In the genomic region with DNA sequence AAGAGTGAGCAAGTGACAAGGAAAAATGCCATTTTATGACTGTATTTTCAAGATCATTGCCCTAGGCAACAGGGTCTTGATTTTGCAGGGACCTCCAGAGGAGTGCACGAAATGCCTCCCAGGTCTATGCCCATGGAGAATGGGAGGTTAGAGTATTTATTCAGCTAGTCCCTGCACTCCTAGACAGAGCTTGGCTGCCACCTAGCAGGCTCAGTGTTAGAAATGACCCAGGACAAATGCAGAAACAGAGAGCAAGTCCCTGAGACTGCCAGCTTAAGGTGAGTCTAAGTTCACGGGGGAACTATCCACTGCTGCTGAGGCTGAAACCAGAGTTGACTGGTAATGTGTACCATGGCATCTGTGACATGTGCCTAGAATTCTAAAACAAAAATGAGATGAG, we compare ENCODE assay signal across 10 cellular contexts.
DNase-seq lines count a peak whose midpoint lies in the region; TF ChIP-seq lines count a peak whose summit lies in the region.
"Had no signal": no experiment of that assay in that cellular context is flagged by ENCODE, and none has a peak within 500 bp of the region (broad histone marks: within the 10 kb centered on the region; RNA-seq: fewer than 3 reads in every experiment).

No MANE protein-coding gene starts in this region.

- peaks cover 9% of the 10 kb centered on the region for H3K9me3 Mint-ChIP-seq in progenitor cell of endocrine pancreas (ENCODE audit: low read depth)

- no peaks in the 10 kb centered on the region for H3K36me3 ChIP-seq in colonic mucosa
- H3K36me3 ChIP-seq: ascending aorta had no signal

- no peaks in the 10 kb centered on the region for H3K9me3 ChIP-seq in colonic mucosa
- H3K9me3 ChIP-seq: ascending aorta had no signal

- H3K27ac Mint-ChIP-seq in progenitor cell of endocrine pancreas: no peak overlapping the region
- H3K27ac Mint-ChIP-seq: memory B cell had no signal

- DNase-seq in ELR (ENCODE audit: low read depth) (peak; percentile 47), NCI-H526 (lab: John Stamatoyannopoulos, UW) (peak; percentile 1 to 50), colonic mucosa (peak; percentile 32), progenitor cell of endocrine pancreas (ENCODE audit: low spot score, unreplicated experiment) (no peak), NCI-H1105 treated with DMSO at 0.1 percent for 48 hours (lab: John Stamatoyannopoulos, UW) (no peak), DMS114 treated with DMSO at 0.1 percent for 48 hours (lab: John Stamatoyannopoulos, UW; ENCODE audit: unreplicated experiment) (no peak)
- no peak for DNase-seq in effector CD8-positive, alpha-beta T cell (lab: John Stamatoyannopoulos, UW)
- DNase-seq: NCI-H2081 treated with DMSO at 0.1 percent for 48 hours had no signal

- peaks cover 3% of the 10 kb centered on the region for H3K27me3 Mint-ChIP-seq in progenitor cell of endocrine pancreas

- no peak for TF ChIP-seq CTCF in colonic mucosa (IDR thresholded peaks at IDR 0.05)
- peak; percentile 44 for TF ChIP-seq CTCF in progenitor cell of endocrine pancreas (IDR thresholded peaks at IDR 0.05; ENCODE audit: unreplicated experiment)

- no peaks in the 10 kb centered on the region for H3K36me3 Mint-ChIP-seq in progenitor cell of endocrine pancreas (ENCODE audit: insufficient read depth)
- H3K36me3 Mint-ChIP-seq: memory B cell had no signal

- H3K27me3 ChIP-seq in colonic mucosa: no peaks in the 10 kb centered on the region
- H3K27me3 ChIP-seq: ascending aorta had no signal

- no peaks in the 10 kb centered on the region for H3K4me1 ChIP-seq in colonic mucosa
- H3K4me1 ChIP-seq: ascending aorta had no signal

- intact Hi-C loops in colonic mucosa (cut with DNase I): no loop called here

- H3K4me3 Mint-ChIP-seq in progenitor cell of endocrine pancreas (ENCODE audit: low read depth): no peak overlapping the region
- H3K4me3 Mint-ChIP-seq: memory B cell had no signal

- H3K9ac ChIP-seq in colonic mucosa (ENCODE audit: low read depth in 2 of 2, low read length in 2 of 2): no peak overlapping the region

- H3K27ac ChIP-seq in colonic mucosa: no peak overlapping the region
- H3K27ac ChIP-seq: ascending aorta had no signal

- H3K4me1 Mint-ChIP-seq in progenitor cell of endocrine pancreas (ENCODE audit: low read depth): no peaks in the 10 kb centered on the region
- H3K4me1 Mint-ChIP-seq: memory B cell had no signal

- no peak overlapping the region for H3K4me3 ChIP-seq in colonic mucosa
- H3K4me3 ChIP-seq: ascending aorta had no signal

Comparison
In these comparisons a context has a peak if more than half of its experiments do, and no peak if none do; other contexts are left out.
1. DNase-seq: peak in ELR (single experiment), NCI-H526 (2 of 2) and colonic mucosa (single experiment); none in progenitor cell of endocrine pancreas (single experiment), effector CD8-positive, alpha-beta T cell (single experiment), NCI-H1105 treated with DMSO at 0.1 percent for 48 hours (single experiment) and DMS114 treated with DMSO at 0.1 percent for 48 hours (single experiment).